Comparison of ENCODE assay signal across 8 cellular contexts in genomic region chr17:57861737-57862409, GRCh38. TPM values are rescaled to one million over a fixed set of nuclear protein-coding genes. Genes with fewer than 3 reads are reported as not detected.
DNase-seq lines count a peak whose midpoint lies in the region; ATAC-seq lines count a peak whose summit lies in the region.

No MANE protein-coding gene starts in this region.

- H3K9me3 ChIP-seq in iPS-15b (ENCODE audit: control insufficient read depth, insufficient read depth, low read length), result no peaks in the 10 kb centered on the region
- no peaks in the 10 kb centered on the region for H3K9me3 ChIP-seq in skeletal muscle satellite cell (replicated peaks; ENCODE audit: low read length)

- peak; percentile 43 for DNase-seq in NCI-H146 (lab: John Stamatoyannopoulos, UW)
- DNase-seq in NCI-H146 treated with DMSO at 0.1 percent for 48 hours (lab: John Stamatoyannopoulos, UW; ENCODE audit: unreplicated experiment), result no peak
- DNase-seq in astrocyte of the hippocampus (ENCODE audit: low read depth, low spot score), result peak; percentile 66
- no peak for DNase-seq in SK-N-DZ (ENCODE audit: low spot score)
- DNase-seq in GM19238 (ENCODE audit: insufficient read length, low spot score), result no peak

- H3K36me3 ChIP-seq in iPS-15b (ENCODE audit: control insufficient read depth, insufficient read depth, low read length) (peaks cover 2% of the 10 kb centered on the region), skeletal muscle satellite cell (ENCODE audit: insufficient read depth, low read length) (peaks cover 25% of the 10 kb centered on the region)

- H3K9ac ChIP-seq in iPS-15b (ENCODE audit: low read depth, low read length) (no peak overlapping the region), skeletal muscle satellite cell (ENCODE audit: low read depth, low read length) (peak overlapping the region; percentile 69)

- H3K27me3 ChIP-seq in iPS-15b (ENCODE audit: control insufficient read depth, insufficient read depth, low read length) (peaks cover 44% of the 10 kb centered on the region), skeletal muscle satellite cell (ENCODE audit: control insufficient read depth, insufficient read depth, low read length) (no peaks in the 10 kb centered on the region)

- H3K4me2 ChIP-seq in skeletal muscle satellite cell (ENCODE audit: low read length), result peak overlapping the region; percentile 86

- H3K4me1 ChIP-seq in iPS-15b (ENCODE audit: control insufficient read depth, insufficient read depth, low read length) (peaks cover 9% of the 10 kb centered on the region), skeletal muscle satellite cell (ENCODE audit: control insufficient read depth, insufficient read depth, low read length) (peaks cover 25% of the 10 kb centered on the region)

- no peak for ATAC-seq in GM18861 (IDR thresholded peaks at IDR 0.05; ENCODE audit: unreplicated experiment)

- H3K4me3 ChIP-seq in iPS-15b (ENCODE audit: low read depth, low read length) (peak overlapping the region; percentile 45), skeletal muscle satellite cell (ENCODE audit: low read length) (peak overlapping the region; percentile 70)

RNA-seq across cellular contexts. Expression of gene MRPS23, which starts 12.0 kb away (rescaled TPM):
- total RNA-seq in skeletal muscle satellite cell (2012; rRNA removed), result 17.7 and 19.0 TPM in 2 replicates
- 86.4 and 144 TPM in 2 replicates for polyA plus RNA-seq in SK-N-DZ (2014; cell fraction: cytosol; rRNA removed)
- polyA plus RNA-seq in SK-N-DZ (2014; cell fraction: nucleus; rRNA removed), result 37.2 and 41.1 TPM in 2 replicates

Comparison
In these comparisons a context has a peak if more than half of its experiments do, and no peak if none do; other contexts are left out.
1. DNase-seq: peak in NCI-H146 (single experiment) and astrocyte of the hippocampus (single experiment); none in NCI-H146 treated with DMSO at 0.1 percent for 48 hours (single experiment), SK-N-DZ (single experiment) and GM19238 (single experiment).